2 cellular contexts compared by ENCODE assay signal in the genomic region with DNA sequence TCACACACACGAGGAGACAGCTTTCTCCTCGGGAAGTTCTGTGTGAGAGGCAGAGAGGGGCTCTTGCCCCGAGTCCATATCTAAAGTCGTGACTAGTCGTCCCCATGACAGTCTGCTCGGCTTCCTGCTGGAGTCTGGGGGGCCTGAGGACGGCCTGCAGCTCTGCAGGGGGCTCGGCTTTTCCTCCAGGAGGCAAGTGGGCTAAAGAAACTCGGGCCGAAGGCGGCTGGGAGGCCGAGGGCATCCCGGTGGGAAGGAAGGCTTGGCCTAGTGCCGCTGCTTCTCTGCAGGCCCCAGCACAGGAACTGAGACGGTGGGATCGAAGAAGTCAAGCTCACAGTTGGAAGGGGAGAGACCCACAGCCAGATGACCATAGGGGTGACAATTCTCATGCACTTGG.
TF ChIP-seq lines count a peak whose summit lies in the region.

No MANE protein-coding gene starts in this region.

TF ChIP-seq in IMR-90, 13 proteins besides CTCF, POLR2A, EP300 and RAD21:
- TF ChIP-seq RCOR1 (IDR thresholded peaks at IDR 0.05; ENCODE audit: insufficient replicate concordance, low read length) (no peak), BHLHE40 (IDR thresholded peaks at IDR 0.05; ENCODE audit: low read depth, low read length) (no peak), NFE2L2 (IDR thresholded peaks at IDR 0.05; ENCODE audit: low read depth, low read length) (no peak), SMC3 (IDR thresholded peaks at IDR 0.05; ENCODE audit: low read depth, low read length) (no peak), MXI1 (IDR thresholded peaks at IDR 0.05; ENCODE audit: borderline replicate concordance, low read depth, low read length) (no peak), MAFK (IDR thresholded peaks at IDR 0.05; ENCODE audit: low read depth, low read length) (no peak), RFX5 (IDR thresholded peaks at IDR 0.05; ENCODE audit: low read depth, low read length) (no peak)
- TF ChIP-seq, protein P1, sequence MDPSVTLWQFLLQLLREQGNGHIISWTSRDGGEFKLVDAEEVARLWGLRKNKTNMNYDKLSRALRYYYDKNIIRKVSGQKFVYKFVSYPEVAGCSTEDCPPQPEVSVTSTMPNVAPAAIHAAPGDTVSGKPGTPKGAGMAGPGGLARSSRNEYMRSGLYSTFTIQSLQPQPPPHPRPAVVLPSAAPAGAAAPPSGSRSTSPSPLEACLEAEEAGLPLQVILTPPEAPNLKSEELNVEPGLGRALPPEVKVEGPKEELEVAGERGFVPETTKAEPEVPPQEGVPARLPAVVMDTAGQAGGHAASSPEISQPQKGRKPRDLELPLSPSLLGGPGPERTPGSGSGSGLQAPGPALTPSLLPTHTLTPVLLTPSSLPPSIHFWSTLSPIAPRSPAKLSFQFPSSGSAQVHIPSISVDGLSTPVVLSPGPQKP (IDR thresholded peaks at IDR 0.05; ENCODE audit: borderline replicate concordance, low read depth, low read length) = no peak

TF ChIP-seq in K562, 482 proteins besides CTCF, POLR2A, EP300 and RAD21:
- no peak for TF ChIP-seq PRMT5 (CRISPR knock-in tag; IDR thresholded peaks at IDR 0.05)
- TF ChIP-seq SIN3A (IDR thresholded peaks at IDR 0.05; ENCODE audit: borderline replicate concordance in 2 of 2, control insufficient read depth in 1 of 2, low read depth in 2 of 2, low read length in 2 of 2) = no peak
- TF ChIP-seq ZBTB1 (CRISPR knock-in tag; IDR thresholded peaks at IDR 0.05; ENCODE audit: borderline replicate concordance, low read depth) = no peak
